In the genomic region with DNA sequence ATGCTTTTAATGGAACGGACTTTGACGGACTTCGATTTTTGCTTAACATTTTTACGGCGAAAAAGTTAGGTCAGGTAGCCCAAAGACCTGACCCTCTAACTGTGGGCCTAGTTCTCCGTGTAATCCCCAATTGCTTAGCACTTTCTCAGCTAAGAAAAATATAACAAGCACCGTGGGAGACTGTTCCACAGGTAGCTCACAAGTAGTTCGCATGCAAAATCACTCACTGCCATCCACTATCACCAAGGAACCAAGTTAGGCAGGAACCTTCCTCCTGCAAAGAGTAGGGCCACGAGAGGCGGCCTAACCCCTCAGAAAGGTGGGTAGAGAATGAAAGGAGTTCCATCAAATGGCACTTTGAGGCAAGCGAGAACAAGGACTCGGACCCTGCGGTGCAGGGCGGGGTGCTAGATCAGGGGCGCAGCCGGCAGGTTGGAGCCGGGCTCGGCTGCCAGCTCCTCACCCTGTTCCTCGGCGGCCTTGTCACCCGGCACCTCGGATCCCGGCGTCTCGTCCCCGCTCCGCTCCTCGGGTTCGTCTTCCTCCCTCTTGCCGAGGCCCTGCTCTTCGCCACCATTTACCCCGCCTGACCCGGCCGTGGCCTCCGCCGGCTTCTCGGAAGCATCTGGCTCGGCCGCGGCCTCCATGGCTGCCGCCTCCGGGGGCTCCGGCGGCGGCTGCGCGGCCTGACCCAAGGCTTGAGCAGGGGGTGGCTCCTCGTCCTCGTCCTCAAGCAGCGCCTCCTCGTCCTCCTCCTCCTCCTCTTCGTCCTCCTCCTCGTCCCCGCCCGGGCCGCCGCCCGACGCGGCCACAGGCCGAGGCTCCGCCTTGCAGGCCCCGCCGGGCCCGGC, we compare ENCODE assay signal across 8 cellular contexts. TPM values are rescaled to one million over a fixed set of nuclear protein-coding genes. Genes with fewer than 3 reads are reported as not detected.
DNase-seq lines count a peak whose midpoint lies in the region; ATAC-seq and TF ChIP-seq lines count a peak whose summit lies in the region.

No MANE protein-coding gene starts in this region.

- no peaks in the 10 kb centered on the region for H3K9me3 Mint-ChIP-seq in T-helper 2 cell treated with Interferon-gamma antibody and Interleukin-4, amounts not matched to agents 5 μg/mL and 100 μg/mL, for 36 hours
- peaks cover 0 to 3% (median 0%) of the 10 kb centered on the region in 5 experiments for H3K9me3 Mint-ChIP-seq in brain

- peak; percentile 30 for ATAC-seq in left colon

- under 1% methylated on average over 65 of the region's 65 CpGs for WGBS in HUES64
- 0 to 1% (median 0%) methylated on average over 11 to 65 of the region's 65 CpGs for WGBS in stomach, 5 donors

- peaks cover 59% of the 10 kb centered on the region for H3K36me3 Mint-ChIP-seq in T-helper 2 cell treated with Interferon-gamma antibody and Interleukin-4, amounts not matched to agents 5 μg/mL and 100 μg/mL, for 36 hours (ENCODE audit: low read depth)
- H3K36me3 Mint-ChIP-seq in brain: peaks cover 47% of the 10 kb centered on the region

- no peaks in the 10 kb centered on the region for H3K9me3 ChIP-seq in HUES64 (ENCODE audit: insufficient read depth, low read depth, low read length)
- no peaks in the 10 kb centered on the region for H3K9me3 ChIP-seq in stomach

- H3K4me3 ChIP-seq in HUES64 (ENCODE audit: low read length): peak overlapping the region; percentile 99
- H3K4me3 ChIP-seq in stomach: peak overlapping the region; percentile 88 to 99 (median 93)

- H3K4me1 Mint-ChIP-seq in T-helper 2 cell treated with Interferon-gamma antibody and Interleukin-4, amounts not matched to agents 5 μg/mL and 100 μg/mL, for 36 hours (ENCODE audit: low read depth): peaks cover 38% of the 10 kb centered on the region
- peaks cover 68% of the 10 kb centered on the region for H3K4me1 Mint-ChIP-seq in brain

- H3K27me3 ChIP-seq in HUES64 (ENCODE audit: insufficient read depth, low read length): no peaks in the 10 kb centered on the region
- H3K27me3 ChIP-seq in stomach: no peaks in the 10 kb centered on the region

- no peak for TF ChIP-seq EP300 in stomach (IDR thresholded peaks at IDR 0.05)

- intact Hi-C loops in left colon (cut with DNase I, micrococcal nuclease): no loop called here
- intact Hi-C loops in stomach (cut with DNase I; ENCODE audit: low total_unique reads): no loop called here

- H3K4me3 Mint-ChIP-seq in T-helper 2 cell treated with Interferon-gamma antibody and Interleukin-4, amounts not matched to agents 5 μg/mL and 100 μg/mL, for 36 hours: peak overlapping the region; percentile 99
- peak overlapping the region; percentile 95 to 100 (median 96) for H3K4me3 Mint-ChIP-seq in brain

- TF ChIP-seq CTCF in brain (conservative IDR thresholded peaks at IDR 0.05): no peak
- no peak for TF ChIP-seq CTCF in stomach (IDR thresholded peaks at IDR 0.05)

- H3K27ac ChIP-seq in HUES64 (ENCODE audit: low read depth, low read length) (peak overlapping the region; percentile 99), stomach (peak overlapping the region; percentile 90 to 99 (median 95))

- H3K27ac Mint-ChIP-seq in T-helper 2 cell treated with Interferon-gamma antibody and Interleukin-4, amounts not matched to agents 5 μg/mL and 100 μg/mL, for 36 hours: peak overlapping the region; percentile 98
- peak overlapping the region; percentile 90 to 100 (median 100) for H3K27ac Mint-ChIP-seq in brain

- peaks cover 3% of the 10 kb centered on the region for H3K27me3 Mint-ChIP-seq in T-helper 2 cell treated with Interferon-gamma antibody and Interleukin-4, amounts not matched to agents 5 μg/mL and 100 μg/mL, for 36 hours (ENCODE audit: low read depth)
- peaks cover 26% of the 10 kb centered on the region for H3K27me3 Mint-ChIP-seq in brain

- peak overlapping the region; percentile 93 for H3K9ac ChIP-seq in HUES64 (ENCODE audit: low read depth, low read length)

- DNase-seq in T-helper 2 cell treated with Interferon-gamma antibody and Interleukin-4, amounts not matched to agents 5 μg/mL and 100 μg/mL, for 36 hours (ENCODE audit: low spot score): no peak
- DNase-seq in T-helper 2 cell (no peak), left colon (no peak), stomach (no peak), SIG-M5 treated with dmso at 0.1 percent for 504 hours (lab: John Stamatoyannopoulos, UW; ENCODE audit: unreplicated experiment) (no peak), AG08395 (ENCODE audit: low spot score) (no peak)

- H3K4me1 ChIP-seq in HUES64 (ENCODE audit: insufficient read depth, low read length): peaks cover 15% of the 10 kb centered on the region
- H3K4me1 ChIP-seq in stomach: peaks cover 32 to 72% (median 55%) of the 10 kb centered on the region in 4 donors

- H3K36me3 ChIP-seq in HUES64 (ENCODE audit: insufficient read depth, low read length): peaks cover 44% of the 10 kb centered on the region
- peaks cover 29 to 38% (median 38%) of the 10 kb centered on the region in 4 donors for H3K36me3 ChIP-seq in stomach

- TF ChIP-seq POLR2A in stomach (IDR thresholded peaks at IDR 0.05): no peak

RNA-seq across cellular contexts. Expression of a gene that starts 0.9 kb away (rescaled TPM):
- polyA plus RNA-seq in HUES64 (2013, experiment 1 of 2): 30.0 TPM
- 35.5 TPM for polyA plus RNA-seq in HUES64 (2013, experiment 2 of 2)
- 122 TPM for polyA plus RNA-seq in brain (ENCODE audit: insufficient read depth, low read depth, low replicate concordance)
- total RNA-seq in left colon: 10 to 100 TPM; 47.5 to 54.2 TPM
- 10 to 100 TPM; 10.3 to 73.5 (median 36.0) TPM for total RNA-seq in stomach
- 10 to 100 TPM; 25.1 to 28.6 (median 27.3) TPM for polyA plus RNA-seq in stomach

RNA-seq across cellular contexts. Expression of a gene that starts 1.9 kb away (rescaled TPM):
- 29.0 TPM for polyA plus RNA-seq in HUES64 (2013, experiment 1 of 2)
- polyA plus RNA-seq in HUES64 (2013, experiment 2 of 2): 32.7 TPM
- polyA plus RNA-seq in brain (ENCODE audit: insufficient read depth, low read depth, low replicate concordance) (52.9 TPM), stomach (10 to 100 TPM; 16.6 to 33.6 (median 26.0) TPM)
- total RNA-seq in left colon (10 to 100 TPM; 27.3 to 34.9 TPM), stomach (10 to 100 TPM in 1 of 5 donors, 1 to 10 TPM in 3, under 1 TPM in 1; 0.89 to 26.6 (median 8.2) TPM)

RNA-seq across cellular contexts. Expression of a gene that starts 18.9 kb away (rescaled TPM):
- polyA plus RNA-seq in HUES64 (2013, experiment 1 of 2): 6.3 TPM
- polyA plus RNA-seq in HUES64 (2013, experiment 2 of 2): 5.3 TPM
- polyA plus RNA-seq in brain (ENCODE audit: insufficient read depth, low read depth, low replicate concordance): 523 TPM
- under 1 TPM in 1 of 2 donors, not detected in 1; 0.81 TPM for total RNA-seq in left colon
- not detected for total RNA-seq in stomach
- under 1 TPM in 1 of 3 donors, not detected in 2; 0.75 TPM for polyA plus RNA-seq in stomach

RNA-seq across cellular contexts. Expression of a gene that starts 19.2 kb away (rescaled TPM):
- 99.1 TPM for polyA plus RNA-seq in HUES64 (2013, experiment 1 of 2)
- polyA plus RNA-seq in HUES64 (2013, experiment 2 of 2): 84.3 TPM
- polyA plus RNA-seq in brain (ENCODE audit: insufficient read depth, low read depth, low replicate concordance): 645 TPM
- total RNA-seq in left colon: 10 to 100 TPM; 38.8 to 53.2 TPM
- total RNA-seq in stomach: 100 to 1,000 TPM in 3 of 5 donors, 10 to 100 TPM in 2; 29.9 to 144 (median 110) TPM
- polyA plus RNA-seq in stomach: 10 to 100 TPM; 63.4 to 95.9 (median 92.6) TPM

RNA-seq across cellular contexts. Expression of a gene that starts 27.6 kb away (rescaled TPM):
- polyA plus RNA-seq in HUES64 (2013, experiment 1 of 2): 15.0 TPM
- polyA plus RNA-seq in HUES64 (2013, experiment 2 of 2): 19.1 TPM
- 3.8 TPM for polyA plus RNA-seq in brain (ENCODE audit: insufficient read depth, low read depth, low replicate concordance)
- total RNA-seq in left colon: 10 to 100 TPM; 11.5 to 14.5 TPM
- total RNA-seq in stomach: 10 to 100 TPM in 2 of 5 donors, 1 to 10 TPM in 2, not detected in 1; 4.2 to 16.5 (median 9.5) TPM
- 1 to 10 TPM; 3.3 to 6.9 (median 3.4) TPM for polyA plus RNA-seq in stomach
